ENCODE assay signal across 1 cellular context in the genomic region with DNA sequence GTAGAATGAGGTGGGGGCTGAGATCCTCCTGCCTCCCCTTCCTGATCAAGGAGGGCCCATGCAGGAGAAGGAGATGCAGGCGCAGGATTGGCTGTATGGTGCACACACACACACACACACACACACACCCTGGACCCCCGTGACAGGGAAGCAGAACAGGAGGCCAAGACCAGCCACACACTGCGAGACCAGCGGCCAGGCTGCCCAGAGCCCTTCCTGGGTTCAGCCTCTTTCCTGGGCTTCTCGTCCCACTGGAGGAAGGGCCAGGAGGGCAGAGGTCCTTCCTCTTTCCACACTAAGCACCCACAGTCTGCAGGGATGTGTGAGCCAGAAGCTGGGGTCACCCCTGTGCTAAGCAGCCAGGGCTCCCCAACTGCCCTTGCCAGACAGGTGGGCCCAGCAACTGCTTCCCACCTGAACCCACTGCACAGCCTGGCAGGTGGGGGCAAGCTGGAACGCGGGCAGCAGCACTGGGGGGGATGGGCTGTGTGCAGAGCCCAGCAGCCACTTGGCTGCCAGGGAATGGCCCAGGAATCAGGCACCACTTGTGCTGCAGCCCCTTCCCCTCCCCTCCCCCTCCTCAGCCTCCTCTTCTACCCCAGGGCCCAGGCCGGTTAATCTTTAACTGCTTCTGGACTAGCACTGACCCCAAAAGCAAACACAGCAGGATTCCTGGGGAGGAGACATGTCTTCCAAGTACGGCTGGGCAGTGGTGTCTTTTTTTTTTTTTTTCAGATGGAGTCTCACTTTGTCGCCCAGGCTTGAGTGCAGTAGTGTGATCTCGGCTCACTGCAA.
TF ChIP-seq lines count a peak whose summit lies in the region.

No MANE protein-coding gene starts in this region.

TF ChIP-seq in HepG2, 621 proteins besides CTCF, POLR2A, EP300 and RAD21 (continued from another document and continues in another):
- TF ChIP-seq, protein P1, sequence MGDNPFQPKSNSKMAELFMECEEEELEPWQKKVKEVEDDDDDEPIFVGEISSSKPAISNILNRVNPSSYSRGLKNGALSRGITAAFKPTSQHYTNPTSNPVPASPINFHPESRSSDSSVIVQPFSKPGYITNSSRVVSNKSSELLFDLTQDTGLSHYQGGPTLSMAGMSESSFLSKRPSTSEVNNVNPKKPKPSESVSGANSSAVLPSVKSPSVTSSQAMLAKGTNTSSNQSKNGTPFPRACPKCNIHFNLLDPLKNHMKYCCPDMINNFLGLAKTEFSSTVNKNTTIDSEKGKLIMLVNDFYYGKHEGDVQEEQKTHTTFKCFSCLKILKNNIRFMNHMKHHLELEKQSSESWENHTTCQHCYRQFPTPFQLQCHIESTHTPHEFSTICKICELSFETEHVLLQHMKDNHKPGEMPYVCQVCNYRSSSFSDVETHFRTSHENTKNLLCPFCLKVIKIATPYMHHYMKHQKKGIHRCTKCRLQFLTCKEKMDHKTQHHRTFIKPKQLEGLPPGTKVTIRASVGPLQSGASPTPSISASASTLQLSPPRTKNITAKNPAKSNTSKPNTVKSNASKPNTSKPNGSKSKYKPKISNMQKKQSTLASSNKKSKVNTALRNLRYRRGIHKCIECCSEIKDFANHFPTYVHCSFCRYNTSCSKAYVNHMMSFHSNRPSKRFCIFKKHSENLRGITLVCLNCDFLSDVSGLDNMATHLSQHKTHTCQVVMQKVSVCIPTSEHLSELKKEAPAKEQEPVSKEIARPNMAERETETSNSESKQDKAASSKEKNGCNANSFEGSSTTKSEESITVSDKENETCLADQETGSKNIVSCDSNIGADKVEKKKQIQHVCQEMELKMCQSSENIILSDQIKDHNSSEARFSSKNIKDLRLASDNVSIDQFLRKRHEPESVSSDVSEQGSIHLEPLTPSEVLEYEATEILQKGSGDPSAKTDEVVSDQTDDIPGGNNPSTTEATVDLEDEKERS (CRISPR knock-in tag; IDR thresholded peaks at IDR 0.05): peak; percentile 35; the same call in 1 of the 2 replicates
- TF ChIP-seq NKX3-1 (CRISPR knock-in tag; IDR thresholded peaks at IDR 0.05) (0 out of 2 replicates have a peak, but pooled peaks have one; percentile 62), EHMT2 (IDR thresholded peaks at IDR 0.05; ENCODE audit: borderline replicate concordance, low read depth, low read length) (no peak), ZNF24 (IDR thresholded peaks at IDR 0.05) (no peak), ZNF672 (CRISPR knock-in tag; IDR thresholded peaks at IDR 0.05) (no peak), RNF2 (conservative IDR thresholded peaks at IDR 0.05; ENCODE audit: low read depth) (0 out of 2 replicates have a peak, but pooled peaks have one; percentile 38), RBM39 (IDR thresholded peaks at IDR 0.05; ENCODE audit: low read depth, low read length, poor library complexity, severe bottlenecking) (peak; percentile 97), ZNF274 (CRISPR knock-in tag; IDR thresholded peaks at IDR 0.05) (peak; percentile 86), AGO1 (IDR thresholded peaks at IDR 0.05; ENCODE audit: low read depth, low read length, poor library complexity, severe bottlenecking) (peak; percentile 81), ZNF446 (CRISPR knock-in tag; IDR thresholded peaks at IDR 0.05) (no peak), ZNF121 (CRISPR knock-in tag; IDR thresholded peaks at IDR 0.05) (0 out of 2 replicates have a peak, but pooled peaks have one; percentile 38), ZMYM4 (CRISPR knock-in tag; IDR thresholded peaks at IDR 0.05) (peak; percentile 12; the same call in 1 of the 2 replicates), ZNF138 (CRISPR knock-in tag; IDR thresholded peaks at IDR 0.05; ENCODE audit: low read depth) (no peak), ZNF569 (CRISPR knock-in tag; IDR thresholded peaks at IDR 0.05; ENCODE audit: borderline replicate concordance) (no peak), SALL2 (CRISPR knock-in tag; IDR thresholded peaks at IDR 0.05) (no peak), TBX2 (CRISPR knock-in tag; IDR thresholded peaks at IDR 0.05; ENCODE audit: borderline replicate concordance) (peak; percentile 71), NAIF1 (CRISPR knock-in tag; IDR thresholded peaks at IDR 0.05; ENCODE audit: borderline replicate concordance) (no peak), ZZZ3 (CRISPR knock-in tag; IDR thresholded peaks at IDR 0.05; ENCODE audit: borderline replicate concordance) (no peak), FIP1L1 (IDR thresholded peaks at IDR 0.05; ENCODE audit: borderline replicate concordance, insufficient read depth, low read depth, low read length) (no peak), ZFY (CRISPR knock-in tag; IDR thresholded peaks at IDR 0.05) (no peak; the same call in none of the 2 replicates), SP140L (CRISPR knock-in tag; IDR thresholded peaks at IDR 0.05; ENCODE audit: borderline replicate concordance) (no peak), ZNF20 (CRISPR knock-in tag; IDR thresholded peaks at IDR 0.05) (no peak), MBD4 (IDR thresholded peaks at IDR 0.05; ENCODE audit: borderline replicate concordance, low read length) (no peak), PHF20 (CRISPR knock-in tag; IDR thresholded peaks at IDR 0.05) (no peak), ZNF460 (CRISPR knock-in tag; IDR thresholded peaks at IDR 0.05; ENCODE audit: borderline replicate concordance) (peak; percentile 2; the same call in 1 of the 2 replicates)
- TF ChIP-seq, protein P2, sequence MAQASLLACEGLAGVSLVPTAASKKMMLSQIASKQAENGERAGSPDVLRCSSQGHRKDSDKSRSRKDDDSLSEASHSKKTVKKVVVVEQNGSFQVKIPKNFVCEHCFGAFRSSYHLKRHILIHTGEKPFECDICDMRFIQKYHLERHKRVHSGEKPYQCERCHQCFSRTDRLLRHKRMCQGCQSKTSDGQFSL (CRISPR knock-in tag; IDR thresholded peaks at IDR 0.05): no peak; the same call in 1 of the 2 replicates
- TF ChIP-seq, protein P3, sequence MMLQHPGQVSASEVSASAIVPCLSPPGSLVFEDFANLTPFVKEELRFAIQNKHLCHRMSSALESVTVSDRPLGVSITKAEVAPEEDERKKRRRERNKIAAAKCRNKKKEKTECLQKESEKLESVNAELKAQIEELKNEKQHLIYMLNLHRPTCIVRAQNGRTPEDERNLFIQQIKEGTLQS (CRISPR knock-in tag; IDR thresholded peaks at IDR 0.05): no peak
- TF ChIP-seq, protein P4, sequence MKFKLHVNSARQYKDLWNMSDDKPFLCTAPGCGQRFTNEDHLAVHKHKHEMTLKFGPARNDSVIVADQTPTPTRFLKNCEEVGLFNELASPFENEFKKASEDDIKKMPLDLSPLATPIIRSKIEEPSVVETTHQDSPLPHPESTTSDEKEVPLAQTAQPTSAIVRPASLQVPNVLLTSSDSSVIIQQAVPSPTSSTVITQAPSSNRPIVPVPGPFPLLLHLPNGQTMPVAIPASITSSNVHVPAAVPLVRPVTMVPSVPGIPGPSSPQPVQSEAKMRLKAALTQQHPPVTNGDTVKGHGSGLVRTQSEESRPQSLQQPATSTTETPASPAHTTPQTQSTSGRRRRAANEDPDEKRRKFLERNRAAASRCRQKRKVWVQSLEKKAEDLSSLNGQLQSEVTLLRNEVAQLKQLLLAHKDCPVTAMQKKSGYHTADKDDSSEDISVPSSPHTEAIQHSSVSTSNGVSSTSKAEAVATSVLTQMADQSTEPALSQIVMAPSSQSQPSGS (CRISPR knock-in tag; IDR thresholded peaks at IDR 0.05): no peak
- TF ChIP-seq, protein P5, sequence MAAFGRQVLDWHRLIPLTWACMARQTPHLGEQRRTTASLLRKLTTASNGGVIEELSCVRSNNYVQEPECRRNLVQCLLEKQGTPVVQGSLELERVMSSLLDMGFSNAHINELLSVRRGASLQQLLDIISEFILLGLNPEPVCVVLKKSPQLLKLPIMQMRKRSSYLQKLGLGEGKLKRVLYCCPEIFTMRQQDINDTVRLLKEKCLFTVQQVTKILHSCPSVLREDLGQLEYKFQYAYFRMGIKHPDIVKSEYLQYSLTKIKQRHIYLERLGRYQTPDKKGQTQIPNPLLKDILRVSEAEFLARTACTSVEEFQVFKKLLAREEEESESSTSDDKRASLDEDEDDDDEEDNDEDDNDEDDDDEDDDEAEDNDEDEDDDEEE (CRISPR knock-in tag; IDR thresholded peaks at IDR 0.05): no peak
- TF ChIP-seq, protein P6, sequence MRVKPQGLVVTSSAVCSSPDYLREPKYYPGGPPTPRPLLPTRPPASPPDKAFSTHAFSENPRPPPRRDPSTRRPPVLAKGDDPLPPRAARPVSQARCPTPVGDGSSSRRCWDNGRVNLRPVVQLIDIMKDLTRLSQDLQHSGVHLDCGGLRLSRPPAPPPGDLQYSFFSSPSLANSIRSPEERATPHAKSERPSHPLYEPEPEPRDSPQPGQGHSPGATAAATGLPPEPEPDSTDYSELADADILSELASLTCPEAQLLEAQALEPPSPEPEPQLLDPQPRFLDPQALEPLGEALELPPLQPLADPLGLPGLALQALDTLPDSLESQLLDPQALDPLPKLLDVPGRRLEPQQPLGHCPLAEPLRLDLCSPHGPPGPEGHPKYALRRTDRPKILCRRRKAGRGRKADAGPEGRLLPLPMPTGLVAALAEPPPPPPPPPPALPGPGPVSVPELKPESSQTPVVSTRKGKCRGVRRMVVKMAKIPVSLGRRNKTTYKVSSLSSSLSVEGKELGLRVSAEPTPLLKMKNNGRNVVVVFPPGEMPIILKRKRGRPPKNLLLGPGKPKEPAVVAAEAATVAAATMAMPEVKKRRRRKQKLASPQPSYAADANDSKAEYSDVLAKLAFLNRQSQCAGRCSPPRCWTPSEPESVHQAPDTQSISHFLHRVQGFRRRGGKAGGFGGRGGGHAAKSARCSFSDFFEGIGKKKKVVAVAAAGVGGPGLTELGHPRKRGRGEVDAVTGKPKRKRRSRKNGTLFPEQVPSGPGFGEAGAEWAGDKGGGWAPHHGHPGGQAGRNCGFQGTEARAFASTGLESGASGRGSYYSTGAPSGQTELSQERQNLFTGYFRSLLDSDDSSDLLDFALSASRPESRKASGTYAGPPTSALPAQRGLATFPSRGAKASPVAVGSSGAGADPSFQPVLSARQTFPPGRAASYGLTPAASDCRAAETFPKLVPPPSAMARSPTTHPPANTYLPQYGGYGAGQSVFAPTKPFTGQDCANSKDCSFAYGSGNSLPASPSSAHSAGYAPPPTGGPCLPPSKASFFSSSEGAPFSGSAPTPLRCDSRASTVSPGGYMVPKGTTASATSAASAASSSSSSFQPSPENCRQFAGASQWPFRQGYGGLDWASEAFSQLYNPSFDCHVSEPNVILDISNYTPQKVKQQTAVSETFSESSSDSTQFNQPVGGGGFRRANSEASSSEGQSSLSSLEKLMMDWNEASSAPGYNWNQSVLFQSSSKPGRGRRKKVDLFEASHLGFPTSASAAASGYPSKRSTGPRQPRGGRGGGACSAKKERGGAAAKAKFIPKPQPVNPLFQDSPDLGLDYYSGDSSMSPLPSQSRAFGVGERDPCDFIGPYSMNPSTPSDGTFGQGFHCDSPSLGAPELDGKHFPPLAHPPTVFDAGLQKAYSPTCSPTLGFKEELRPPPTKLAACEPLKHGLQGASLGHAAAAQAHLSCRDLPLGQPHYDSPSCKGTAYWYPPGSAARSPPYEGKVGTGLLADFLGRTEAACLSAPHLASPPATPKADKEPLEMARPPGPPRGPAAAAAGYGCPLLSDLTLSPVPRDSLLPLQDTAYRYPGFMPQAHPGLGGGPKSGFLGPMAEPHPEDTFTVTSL (CRISPR knock-in tag; IDR thresholded peaks at IDR 0.05; ENCODE audit: borderline replicate concordance): no peak; the same call in 1 of the 2 replicates
- TF ChIP-seq, protein P7, sequence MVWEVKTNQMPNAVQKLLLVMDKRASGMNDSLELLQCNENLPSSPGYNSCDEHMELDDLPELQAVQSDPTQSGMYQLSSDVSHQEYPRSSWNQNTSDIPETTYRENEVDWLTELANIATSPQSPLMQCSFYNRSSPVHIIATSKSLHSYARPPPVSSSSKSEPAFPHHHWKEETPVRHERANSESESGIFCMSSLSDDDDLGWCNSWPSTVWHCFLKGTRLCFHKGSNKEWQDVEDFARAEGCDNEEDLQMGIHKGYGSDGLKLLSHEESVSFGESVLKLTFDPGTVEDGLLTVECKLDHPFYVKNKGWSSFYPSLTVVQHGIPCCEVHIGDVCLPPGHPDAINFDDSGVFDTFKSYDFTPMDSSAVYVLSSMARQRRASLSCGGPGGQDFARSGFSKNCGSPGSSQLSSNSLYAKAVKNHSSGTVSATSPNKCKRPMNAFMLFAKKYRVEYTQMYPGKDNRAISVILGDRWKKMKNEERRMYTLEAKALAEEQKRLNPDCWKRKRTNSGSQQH (CRISPR knock-in tag; IDR thresholded peaks at IDR 0.05; ENCODE audit: low read depth): 0 out of 2 replicates have a peak, but pooled peaks have one; percentile 59
- TF ChIP-seq, protein P8, sequence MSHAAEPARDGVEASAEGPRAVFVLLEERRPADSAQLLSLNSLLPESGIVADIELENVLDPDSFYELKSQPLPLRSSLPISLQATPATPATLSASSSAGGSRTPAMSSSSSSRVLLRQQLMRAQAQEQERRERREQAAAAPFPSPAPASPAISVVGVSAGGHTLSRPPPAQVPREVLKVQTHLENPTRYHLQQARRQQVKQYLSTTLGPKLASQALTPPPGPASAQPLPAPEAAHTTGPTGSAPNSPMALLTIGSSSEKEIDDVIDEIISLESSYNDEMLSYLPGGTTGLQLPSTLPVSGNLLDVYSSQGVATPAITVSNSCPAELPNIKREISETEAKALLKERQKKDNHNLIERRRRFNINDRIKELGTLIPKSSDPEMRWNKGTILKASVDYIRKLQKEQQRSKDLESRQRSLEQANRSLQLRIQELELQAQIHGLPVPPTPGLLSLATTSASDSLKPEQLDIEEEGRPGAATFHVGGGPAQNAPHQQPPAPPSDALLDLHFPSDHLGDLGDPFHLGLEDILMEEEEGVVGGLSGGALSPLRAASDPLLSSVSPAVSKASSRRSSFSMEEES (CRISPR knock-in tag; IDR thresholded peaks at IDR 0.05): peak; percentile 6; the same call in 1 of the 2 replicates
- TF ChIP-seq, protein P9, sequence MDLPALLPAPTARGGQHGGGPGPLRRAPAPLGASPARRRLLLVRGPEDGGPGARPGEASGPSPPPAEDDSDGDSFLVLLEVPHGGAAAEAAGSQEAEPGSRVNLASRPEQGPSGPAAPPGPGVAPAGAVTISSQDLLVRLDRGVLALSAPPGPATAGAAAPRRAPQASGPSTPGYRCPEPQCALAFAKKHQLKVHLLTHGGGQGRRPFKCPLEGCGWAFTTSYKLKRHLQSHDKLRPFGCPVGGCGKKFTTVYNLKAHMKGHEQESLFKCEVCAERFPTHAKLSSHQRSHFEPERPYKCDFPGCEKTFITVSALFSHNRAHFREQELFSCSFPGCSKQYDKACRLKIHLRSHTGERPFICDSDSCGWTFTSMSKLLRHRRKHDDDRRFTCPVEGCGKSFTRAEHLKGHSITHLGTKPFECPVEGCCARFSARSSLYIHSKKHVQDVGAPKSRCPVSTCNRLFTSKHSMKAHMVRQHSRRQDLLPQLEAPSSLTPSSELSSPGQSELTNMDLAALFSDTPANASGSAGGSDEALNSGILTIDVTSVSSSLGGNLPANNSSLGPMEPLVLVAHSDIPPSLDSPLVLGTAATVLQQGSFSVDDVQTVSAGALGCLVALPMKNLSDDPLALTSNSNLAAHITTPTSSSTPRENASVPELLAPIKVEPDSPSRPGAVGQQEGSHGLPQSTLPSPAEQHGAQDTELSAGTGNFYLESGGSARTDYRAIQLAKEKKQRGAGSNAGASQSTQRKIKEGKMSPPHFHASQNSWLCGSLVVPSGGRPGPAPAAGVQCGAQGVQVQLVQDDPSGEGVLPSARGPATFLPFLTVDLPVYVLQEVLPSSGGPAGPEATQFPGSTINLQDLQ (CRISPR knock-in tag; IDR thresholded peaks at IDR 0.05): no peak; the same call in 1 of the 2 replicates
